1 cellular context compared by ENCODE assay signal in genomic region chr9:88992556-88992955, GRCh38.
TF ChIP-seq lines count a peak whose summit lies in the region.

No MANE protein-coding gene starts in this region.

TF ChIP-seq in IMR-90, 13 proteins besides CTCF, POLR2A, EP300 and RAD21:
- TF ChIP-seq MAZ (IDR thresholded peaks at IDR 0.05; ENCODE audit: borderline replicate concordance, low read depth, low read length) (no peak), CEBPB (IDR thresholded peaks at IDR 0.05; ENCODE audit: low read depth, low read length) (no peak), RCOR1 (IDR thresholded peaks at IDR 0.05; ENCODE audit: insufficient replicate concordance, low read length) (no peak), MAFK (IDR thresholded peaks at IDR 0.05; ENCODE audit: low read depth, low read length) (no peak), ELK1 (IDR thresholded peaks at IDR 0.05; ENCODE audit: borderline replicate concordance, low read depth, low read length) (no peak), CHD1 (IDR thresholded peaks at IDR 0.05; ENCODE audit: low read depth, low read length) (no peak), MXI1 (IDR thresholded peaks at IDR 0.05; ENCODE audit: borderline replicate concordance, low read depth, low read length) (no peak), BHLHE40 (IDR thresholded peaks at IDR 0.05; ENCODE audit: low read depth, low read length) (no peak), FOS (IDR thresholded peaks at IDR 0.05; ENCODE audit: low read depth, low read length) (no peak), USF2 (IDR thresholded peaks at IDR 0.05; ENCODE audit: low read depth, low read length) (no peak), NFE2L2 (IDR thresholded peaks at IDR 0.05; ENCODE audit: low read depth, low read length) (no peak), RFX5 (IDR thresholded peaks at IDR 0.05; ENCODE audit: low read depth, low read length) (no peak), SMC3 (IDR thresholded peaks at IDR 0.05; ENCODE audit: low read depth, low read length) (no peak)
